In genomic region chr1:89523597-89524368, GRCh38 we compare ENCODE assay signal across 8 cellular contexts. TPM values are rescaled to one million over a fixed set of nuclear protein-coding genes. Genes with fewer than 3 reads are reported as not detected.
DNase-seq lines count a peak whose midpoint lies in the region; ATAC-seq and TF ChIP-seq lines count a peak whose summit lies in the region.

No MANE protein-coding gene starts in this region.

- H2AK5ac ChIP-seq in neuronal stem cell (ENCODE audit: low read depth, low read length) = peak overlapping the region; percentile 92

- H3K4me1 ChIP-seq in neuronal stem cell (ENCODE audit: control insufficient read depth in 2 of 2, insufficient read depth in 1 of 2, low read depth in 1 of 2, low read length in 2 of 2) = peaks cover 7 to 19% of the 10 kb centered on the region in 2 donors

- DNase-seq in AML-193 (lab: John Stamatoyannopoulos, UW) = peak; percentile 44 to 64
- DNase-seq in NCI-H510A (lab: John Stamatoyannopoulos, UW) = peak; percentile 94
- peak; percentile 66 to 80 for DNase-seq in activated CD4-positive, alpha-beta T cell treated with anti-CD3 and anti-CD28 coated beads, Interleukin-2, amount 50 U/mL, for 48 hours
- peak; percentile 75 for DNase-seq in fibroblast of mammary gland (ENCODE audit: low read depth)
- DNase-seq in neuronal stem cell (ENCODE audit: low spot score) = peak; percentile 60
- DNase-seq in T1000 (lab: John Stamatoyannopoulos, UW) = no peak

- H2AFZ ChIP-seq in neuronal stem cell (ENCODE audit: low read length) = peak overlapping the region; percentile 99

- H3K14ac ChIP-seq in neuronal stem cell (ENCODE audit: low read length) = peak overlapping the region; percentile 86

- no peaks in the 10 kb centered on the region for H3K36me3 ChIP-seq in neuronal stem cell (replicated peaks in 1 of 2; ENCODE audit: control insufficient read depth in 2 of 2, insufficient read depth in 2 of 2, low read length in 2 of 2)

- peak overlapping the region; percentile 99 for H3K4ac ChIP-seq in neuronal stem cell (ENCODE audit: low read length)

- peak overlapping the region; percentile 99 for H4K8ac ChIP-seq in neuronal stem cell (ENCODE audit: low read depth, low read length)

- peak overlapping the region; percentile 92 for H2BK15ac ChIP-seq in neuronal stem cell (ENCODE audit: low read length)

- H3K27ac ChIP-seq in neuronal stem cell (replicated peaks; ENCODE audit: low read length) = peak overlapping the region; percentile 92

- no peak for TF ChIP-seq CTCF in fibroblast of mammary gland (conservative IDR thresholded peaks at IDR 0.05; ENCODE audit: control insufficient read depth, insufficient read depth, low read depth, low read length)

- H3K9ac ChIP-seq in neuronal stem cell (ENCODE audit: low read depth, low read length, poor library complexity) = peak overlapping the region; percentile 97

- H3K4me3 ChIP-seq in fibroblast of mammary gland (ENCODE audit: control insufficient read depth, low read depth, low read length) (peak overlapping the region; percentile 94), neuronal stem cell (ENCODE audit: low read length in 2 of 2) (peak overlapping the region; percentile 64 to 99)

- H3K4me2 ChIP-seq in neuronal stem cell (ENCODE audit: insufficient read depth, low read length, poor library complexity, severe bottlenecking) = peak overlapping the region; percentile 85

- no peak overlapping the region for H4K91ac ChIP-seq in neuronal stem cell (ENCODE audit: low read depth, low read length, poor library complexity)

- H3K18ac ChIP-seq in neuronal stem cell (ENCODE audit: low read length) = peak overlapping the region; percentile 99

- H2BK120ac ChIP-seq in neuronal stem cell (ENCODE audit: low read depth, low read length) = peak overlapping the region; percentile 95

- H2BK12ac ChIP-seq in neuronal stem cell (ENCODE audit: low read length) = peak overlapping the region; percentile 65

- H3K79me1 ChIP-seq in neuronal stem cell (ENCODE audit: low read depth, low read length) = peaks cover 3% of the 10 kb centered on the region

- peak overlapping the region; percentile 86 for H3K23ac ChIP-seq in neuronal stem cell (ENCODE audit: low read depth, low read length, poor library complexity)

- peak overlapping the region; percentile 99 for H2BK5ac ChIP-seq in neuronal stem cell (ENCODE audit: low read length)

- H3K27me3 ChIP-seq in neuronal stem cell (ENCODE audit: control insufficient read depth in 3 of 3, insufficient read depth in 3 of 3, low read depth in 1 of 3, low read length in 3 of 3) = peaks cover 0 to 21% (median 0%) of the 10 kb centered on the region in 3 experiments

- ATAC-seq in GM18909 (IDR thresholded peaks at IDR 0.05; ENCODE audit: poor library complexity, unreplicated experiment) (peak; percentile 29), HG03159 (IDR thresholded peaks at IDR 0.05; ENCODE audit: unreplicated experiment) (peak; percentile 27)

- no CpG with 5 or more reads among the region's 21 CpGs for WGBS in neuronal stem cell (ENCODE audit: extremely low coverage in 2 of 2, insufficient read length in 2 of 2, insufficient replicate concordance in 1 of 2), 2 donors

- peaks cover 1 to 3% of the 10 kb centered on the region in 2 donors for H3K9me3 ChIP-seq in neuronal stem cell (replicated peaks in 1 of 2; ENCODE audit: control insufficient read depth in 2 of 2, insufficient read depth in 1 of 2, low read depth in 1 of 2, low read length in 2 of 2)

RNA-seq across cellular contexts. Expression of gene LRRC8B, which starts 0.8 kb away (rescaled TPM):
- polyA plus RNA-seq in neuronal stem cell (2013, experiment 1 of 2) = 14.1 TPM
- polyA plus RNA-seq in neuronal stem cell (2013, experiment 2 of 2) = 15.2 TPM
